In the genomic region with DNA sequence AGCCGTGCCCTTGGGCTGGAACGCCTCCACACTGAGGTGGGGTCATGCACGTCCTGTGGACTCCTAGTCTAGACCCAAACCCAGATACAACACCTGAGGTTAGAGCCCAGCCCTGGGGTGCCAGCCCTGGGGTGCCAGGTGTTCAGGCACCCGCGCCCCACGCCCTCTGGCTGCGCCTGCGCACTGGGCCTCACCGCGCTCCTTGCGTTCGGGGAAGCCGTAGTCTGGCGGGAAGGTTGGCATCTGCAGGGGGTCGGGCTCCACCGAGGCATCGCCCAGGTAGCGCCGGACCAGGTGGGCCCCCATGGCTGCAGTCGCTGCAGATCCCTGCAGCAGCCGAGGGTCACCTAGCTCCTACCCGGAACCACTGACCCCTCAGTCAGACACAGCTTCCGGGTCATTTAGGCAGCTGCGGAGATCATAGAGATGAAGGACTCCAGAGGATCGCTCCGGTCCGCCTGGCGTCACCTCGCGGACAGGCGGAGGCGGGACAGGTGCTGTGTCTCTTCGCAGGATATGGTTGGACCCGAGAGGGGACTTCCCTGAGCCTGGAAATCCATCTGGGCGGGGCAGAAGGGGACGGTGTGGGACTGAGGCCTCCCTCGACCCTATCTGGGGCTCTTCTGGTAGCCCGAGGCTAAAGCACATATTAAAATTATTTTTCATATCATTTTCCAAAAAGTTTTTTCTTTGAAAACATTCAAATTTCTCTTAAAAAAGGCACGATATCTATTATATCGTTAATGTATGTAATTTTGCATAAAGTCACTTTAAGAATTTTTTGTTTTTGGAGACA, we compare ENCODE assay signal across 8 cellular contexts. TPM values are rescaled to one million over a fixed set of nuclear protein-coding genes. Genes with fewer than 3 reads are reported as not detected.
A peak's percentile ranks its signal among the peaks of the same experiment; 100 is the strongest.
DNase-seq lines count a peak whose midpoint lies in the region; ATAC-seq and TF ChIP-seq lines count a peak whose summit lies in the region.

A gene (minus strand): TSS at position 372 of the 796 bp plus-strand sequence. CDS start 66 bp downstream, at position 306.

- H3K9me3 Mint-ChIP-seq in endodermal cell = no peaks in the 10 kb centered on the region

- peak within 1 kb of the TSS; percentile 98 for H3K4me3 ChIP-seq in HUES48 (ENCODE audit: low read depth, low read length)
- H3K4me3 ChIP-seq in NT2/D1 (ENCODE audit: insufficient read length, low read depth) = peak within 1 kb of the TSS; percentile 100
- peak within 1 kb of the TSS; percentile 91 for H3K4me3 ChIP-seq in endodermal cell (ENCODE audit: low read length)
- H3K4me3 ChIP-seq in mesodermal cell (ENCODE audit: extremely low read depth, insufficient read depth, low read length, poor library complexity, severe bottlenecking) = peak within 1 kb of the TSS; percentile 99

- TF ChIP-seq CTCF in endodermal cell (conservative IDR thresholded peaks at IDR 0.05) = peak; percentile 80

- peak; percentile 91 for DNase-seq in D341Med (ENCODE audit: low spot score)
- peak; percentile 94 for DNase-seq in NT2/D1 (ENCODE audit: low read depth, low spot score)
- peak; percentile 76 for DNase-seq in activated CD8-positive, alpha-beta memory T cell treated with anti-CD3 and anti-CD28 coated beads, Interleukin-2, amount 50 U/mL, for 1 hour (ENCODE audit: extremely low read depth)
- peak; percentile 97 for DNase-seq in endodermal cell
- peak; percentile 77 to 82 for DNase-seq in stimulated activated CD8-positive, alpha-beta memory T cell treated with anti-CD3 and anti-CD28 coated beads, Interleukin-15, amount 100 ng/mL, for 4 hours (ENCODE audit: low read depth in 2 of 2)

- peak within 1 kb of the TSS; percentile 92 for H3K4me3 Mint-ChIP-seq in endodermal cell

- H3K9ac ChIP-seq in HUES48 (ENCODE audit: low read depth, low read length) (peak within 1 kb of the TSS; percentile 84), NT2/D1 (ENCODE audit: insufficient read length, low read depth) (peak within 1 kb of the TSS; percentile 99), endodermal cell (ENCODE audit: extremely low read depth, low read length, poor library complexity, severe bottlenecking) (peak within 1 kb of the TSS; percentile 74)

- H3K27ac ChIP-seq in HUES48 (ENCODE audit: low read depth, low read length) (peak within 1 kb of the TSS; percentile 87), endodermal cell (ENCODE audit: low read depth, low read length) (no peak within 1 kb of the TSS), mesodermal cell (ENCODE audit: low read depth, low read length, severe bottlenecking) (no peak within 1 kb of the TSS)

- peak; percentile 89 for ATAC-seq in GM21390 (IDR thresholded peaks at IDR 0.05; ENCODE audit: unreplicated experiment)

- no peaks in the 10 kb centered on the region for H3K27me3 Mint-ChIP-seq in endodermal cell (ENCODE audit: insufficient read depth)

- peak within 1 kb of the TSS; percentile 91 for H3K27ac Mint-ChIP-seq in endodermal cell

- H3K4me1 ChIP-seq in HUES48 (ENCODE audit: control insufficient read depth, insufficient read depth, low read length) (no peaks in the 10 kb centered on the region), NT2/D1 (ENCODE audit: insufficient read depth, insufficient read length) (peaks cover 7% of the 10 kb centered on the region), endodermal cell (ENCODE audit: control insufficient read depth, insufficient read depth, low read length) (no peaks in the 10 kb centered on the region), mesodermal cell (ENCODE audit: control insufficient read depth, insufficient read depth, low read length, poor library complexity, severe bottlenecking) (peaks cover 11% of the 10 kb centered on the region)

- peaks cover 16% of the 10 kb centered on the region for H3K36me3 ChIP-seq in HUES48 (ENCODE audit: control insufficient read depth, insufficient read depth, low read length)
- H3K36me3 ChIP-seq in NT2/D1 (ENCODE audit: insufficient read depth, insufficient read length, low read length) = peaks cover 32% of the 10 kb centered on the region
- H3K36me3 ChIP-seq in endodermal cell (ENCODE audit: control insufficient read depth, insufficient read depth, low read length) = no peaks in the 10 kb centered on the region
- H3K36me3 ChIP-seq in mesodermal cell (ENCODE audit: control insufficient read depth, insufficient read depth, low read length) = peaks cover 18% of the 10 kb centered on the region

- 0 to 2% methylated on average over 17 to 39 of the region's 40 CpGs for whole genome bisulfite sequencing in endodermal cell (ENCODE audit: insufficient coverage in 1 of 2, insufficient read length in 1 of 2), 2 experiments
- WGBS in mesodermal cell (ENCODE audit: insufficient coverage in 2 of 2), 2 experiments = 1% methylated on average over 31 to 33 of the region's 40 CpGs

- H3K4me1 Mint-ChIP-seq in endodermal cell = peaks cover 15% of the 10 kb centered on the region

- H3K27me3 ChIP-seq in HUES48 (ENCODE audit: control insufficient read depth, insufficient read depth, low read length) (no peaks in the 10 kb centered on the region), NT2/D1 (ENCODE audit: insufficient read depth, insufficient read length) (no peaks in the 10 kb centered on the region), endodermal cell (ENCODE audit: control insufficient read depth, insufficient read depth, low read length, poor library complexity, severe bottlenecking) (no peaks in the 10 kb centered on the region)

- H3K9me3 ChIP-seq in HUES48 (ENCODE audit: control insufficient read depth, insufficient read depth, low read length) (no peaks in the 10 kb centered on the region), NT2/D1 (ENCODE audit: insufficient read depth, low read length) (no peaks in the 10 kb centered on the region), endodermal cell (ENCODE audit: control insufficient read depth, low read length) (no peaks in the 10 kb centered on the region), mesodermal cell (ENCODE audit: control insufficient read depth, low read length) (no peaks in the 10 kb centered on the region)

- peaks cover 21% of the 10 kb centered on the region for H3K36me3 Mint-ChIP-seq in endodermal cell (ENCODE audit: low read depth)

RNA-seq across cellular contexts. Expression of the gene that starts here (rescaled TPM):
- total RNA-seq in endodermal cell = 100 to 1,000 TPM; 127 to 141 TPM
- polyA plus RNA-seq in endodermal cell (2013, experiment 1 of 2) = 135 TPM
- polyA plus RNA-seq in endodermal cell (2013, experiment 2 of 2) = 123 TPM
- polyA plus RNA-seq in mesodermal cell (2013, experiment 1 of 2) = 137 TPM
- 115 TPM for polyA plus RNA-seq in mesodermal cell (2013, experiment 2 of 2)
